10 cellular contexts compared by ENCODE assay signal in the genomic region with DNA sequence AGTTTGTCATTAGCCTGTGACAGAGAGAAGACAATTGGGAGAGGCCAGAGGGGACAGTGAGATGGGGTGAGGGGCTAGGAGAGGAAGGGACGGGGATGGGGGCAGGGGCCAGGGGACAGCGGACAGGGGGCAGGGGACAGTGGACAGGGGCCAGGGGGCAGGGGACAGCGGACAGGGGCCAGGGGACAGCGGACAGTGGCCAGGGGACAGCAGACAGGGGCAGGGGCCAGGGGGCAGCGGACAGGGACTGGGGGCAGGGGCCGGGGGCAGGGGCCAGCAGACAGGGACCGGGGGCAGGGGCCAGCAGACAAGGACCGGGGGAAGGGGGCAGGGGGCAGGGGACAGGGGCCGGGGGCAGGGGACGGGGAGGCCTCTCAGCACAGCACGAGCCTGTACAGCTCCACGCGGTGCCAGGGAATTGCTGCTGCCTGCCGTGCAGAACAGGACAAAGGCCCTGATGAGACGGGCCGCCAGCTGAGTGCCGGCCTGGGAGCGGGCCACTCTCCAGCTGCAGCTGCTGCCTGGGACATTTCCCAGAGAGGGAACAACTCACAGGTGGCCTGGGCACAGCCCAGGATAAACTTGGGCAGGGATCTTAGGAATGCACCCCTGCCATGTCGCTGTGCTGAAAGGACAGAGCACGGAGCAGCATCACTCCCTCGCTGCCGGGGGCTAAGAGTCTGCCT. TPM values are rescaled to one million over a fixed set of nuclear protein-coding genes. Genes with fewer than 3 reads are reported as not detected.
DNase-seq lines count a peak whose midpoint lies in the region; ATAC-seq and TF ChIP-seq lines count a peak whose summit lies in the region.
"Had no signal": no experiment of that assay in that cellular context is flagged by ENCODE, and none has a peak within 500 bp of the region (broad histone marks: within the 10 kb centered on the region; RNA-seq: fewer than 3 reads in every experiment).

No MANE protein-coding gene starts in this region.

- H3K23ac ChIP-seq in trophoblast cell (ENCODE audit: low read length): no peak overlapping the region

- no peak overlapping the region for H3K14ac ChIP-seq in trophoblast cell (ENCODE audit: low read length)

- H3K4me2 ChIP-seq in trophoblast cell (ENCODE audit: low read length): no peak overlapping the region

- intact Hi-C loops in mucosa of descending colon (cut with DNase I, micrococcal nuclease): no loop called here

- no CpG with 5 or more reads among the region's 22 CpGs for WGBS in trophoblast cell (ENCODE audit: extremely low coverage, insufficient coverage, insufficient read length)

- no peak overlapping the region for H4K8ac ChIP-seq in trophoblast cell (ENCODE audit: low read depth, low read length)

- H3K27ac ChIP-seq in substantia nigra (ENCODE audit: low read depth, low read length, poor library complexity, severe bottlenecking) (peak overlapping the region; percentile 86), trophoblast cell (ENCODE audit: low read depth, low read length) (no peak overlapping the region)

- H3K18ac ChIP-seq in trophoblast cell (ENCODE audit: low read length): no peak overlapping the region

- H3K79me2 ChIP-seq in trophoblast cell (ENCODE audit: control insufficient read depth, insufficient read depth, low read length, poor library complexity): no peaks in the 10 kb centered on the region

- H3K79me1 ChIP-seq in trophoblast cell (ENCODE audit: low read length): no peaks in the 10 kb centered on the region

- H2BK12ac ChIP-seq in trophoblast cell (ENCODE audit: low read length): no peak overlapping the region

- H3K9me3 Mint-ChIP-seq in activated T-cell treated with anti-CD3 and anti-CD28 coated beads, Interleukin-2, amount 50 U/mL, for 24 hours: no peaks in the 10 kb centered on the region

- no peak overlapping the region for H3K4me3 Mint-ChIP-seq in activated T-cell treated with anti-CD3 and anti-CD28 coated beads, Interleukin-2, amount 50 U/mL, for 24 hours

- peak overlapping the region; percentile 57 for H3K27ac Mint-ChIP-seq in activated T-cell treated with anti-CD3 and anti-CD28 coated beads, Interleukin-2, amount 50 U/mL, for 24 hours

- H3K4me1 ChIP-seq in mucosa of descending colon (ENCODE audit: low read depth): no peaks in the 10 kb centered on the region
- no peaks in the 10 kb centered on the region for H3K4me1 ChIP-seq in trophoblast cell (ENCODE audit: control insufficient read depth in 1 of 2, insufficient read depth in 2 of 2, low read length in 2 of 2)

- DNase-seq in activated T-cell treated with anti-CD3 and anti-CD28 coated beads, Interleukin-2, amount 50 U/mL, for 24 hours: peak; percentile 17
- DNase-seq in activated T-cell treated with anti-CD3 and anti-CD28 coated beads for 4 hours (no peak), ecto neural progenitor cell (ENCODE audit: low spot score) (peak; percentile 67), mucosa of descending colon (no peak), substantia nigra (lab: John Stamatoyannopoulos, UW) (peak; percentile 26 to 97 (median 81)), trophoblast cell (no peak), AG08395 (ENCODE audit: low spot score) (no peak)
- DNase-seq: NCI-H2029, OCI-M1 had no signal

- H3K4me1 Mint-ChIP-seq in activated T-cell treated with anti-CD3 and anti-CD28 coated beads, Interleukin-2, amount 50 U/mL, for 24 hours (ENCODE audit: low read depth): peaks cover 7% of the 10 kb centered on the region

- H3K27me3 ChIP-seq in trophoblast cell (ENCODE audit: insufficient read depth, low read length): no peaks in the 10 kb centered on the region

- no peaks in the 10 kb centered on the region for H3K27me3 Mint-ChIP-seq in activated T-cell treated with anti-CD3 and anti-CD28 coated beads, Interleukin-2, amount 50 U/mL, for 24 hours

- H4K12ac ChIP-seq in trophoblast cell (ENCODE audit: low read depth, low read length): no peak overlapping the region

- H2BK5ac ChIP-seq in trophoblast cell (ENCODE audit: low read depth, low read length, poor library complexity): no peak overlapping the region

- H3K4ac ChIP-seq in trophoblast cell (ENCODE audit: low read depth, low read length): no peak overlapping the region

- ATAC-seq in mucosa of descending colon (peak; percentile 40), HG02885 (IDR thresholded peaks at IDR 0.05; ENCODE audit: poor library complexity, unreplicated experiment) (no peak)

- H4K91ac ChIP-seq in trophoblast cell (ENCODE audit: low read depth, low read length): no peak overlapping the region

- H3K36me3 Mint-ChIP-seq in activated T-cell treated with anti-CD3 and anti-CD28 coated beads, Interleukin-2, amount 50 U/mL, for 24 hours (ENCODE audit: low read depth): peaks cover 80% of the 10 kb centered on the region

- no peak overlapping the region for H2AFZ ChIP-seq in trophoblast cell (ENCODE audit: insufficient read depth, low read length, poor library complexity)

- no peak for TF ChIP-seq CTCF in mucosa of descending colon (IDR thresholded peaks at IDR 0.05)

- H2AK5ac ChIP-seq in trophoblast cell (ENCODE audit: low read length): no peak overlapping the region

- H3K9ac ChIP-seq in trophoblast cell (ENCODE audit: low read length): no peak overlapping the region

- H3K4me3 ChIP-seq in mucosa of descending colon: no peak overlapping the region
- no peak overlapping the region for H3K4me3 ChIP-seq in trophoblast cell (ENCODE audit: low read depth, low read length)

- H2BK120ac ChIP-seq in trophoblast cell (ENCODE audit: insufficient read depth, low read length, poor library complexity): no peak overlapping the region

- H3K36me3 ChIP-seq in mucosa of descending colon (ENCODE audit: low read depth) (no peaks in the 10 kb centered on the region), trophoblast cell (ENCODE audit: control insufficient read depth in 1 of 2, insufficient read depth in 2 of 2, low read length in 2 of 2) (no peaks in the 10 kb centered on the region)

- H3K9me3 ChIP-seq in mucosa of descending colon (no peaks in the 10 kb centered on the region), trophoblast cell (ENCODE audit: insufficient read depth, low read depth, low read length) (peaks cover 3% of the 10 kb centered on the region)

RNA-seq across cellular contexts. Expression of a gene that starts 38.7 kb away (rescaled TPM):
- total RNA-seq in mucosa of descending colon: 10 to 100 TPM in 2 of 3 donors, 1 to 10 TPM in 1; 6.0 to 15.7 (median 13.4) TPM
- polyA plus RNA-seq in trophoblast cell (2013): 24.4 and 24.5 TPM in 2 replicates

RNA-seq across cellular contexts. Expression of a gene that starts 38.7 kb away (rescaled TPM):
- total RNA-seq in mucosa of descending colon: 10 to 100 TPM; 19.6 to 43.4 (median 41.9) TPM
- 43.4 and 50.7 TPM in 2 replicates for polyA plus RNA-seq in trophoblast cell (2013)

Comparison
In these comparisons a context has a peak if more than half of its experiments do, and no peak if none do; other contexts are left out.
1. DNase-seq: peak in activated T-cell treated with anti-CD3 and anti-CD28 coated beads, Interleukin-2, amount 50 U/mL, for 24 hours (single experiment), ecto neural progenitor cell (single experiment) and substantia nigra (49 of 49); none in activated T-cell treated with anti-CD3 and anti-CD28 coated beads for 4 hours (single experiment), mucosa of descending colon (0 of 3), trophoblast cell (0 of 2) and AG08395 (single experiment).